19 cellular contexts compared by ENCODE assay signal in the genomic region with DNA sequence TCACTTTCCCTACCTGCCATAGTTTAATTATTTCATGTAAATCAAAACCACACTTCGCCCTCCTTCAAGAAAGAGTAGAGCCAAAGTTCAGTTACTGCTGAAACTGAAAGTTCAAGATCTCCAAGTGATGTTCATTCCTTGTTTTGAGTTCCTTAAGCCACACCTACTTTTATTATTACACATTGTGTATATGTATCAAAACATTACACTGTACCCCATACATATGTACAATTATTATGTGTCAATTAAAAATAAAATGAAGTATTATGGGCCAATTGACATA.
DNase-seq lines count a peak whose midpoint lies in the region; TF ChIP-seq lines count a peak whose summit lies in the region.
"Had no signal": no experiment of that assay in that cellular context is flagged by ENCODE, and none has a peak within 500 bp of the region (broad histone marks: within the 10 kb centered on the region; RNA-seq: fewer than 3 reads in every experiment).

No MANE protein-coding gene starts in this region.

- POLR2A ChIA-PET in A673 (lab: Charles Lee; ENCODE audit: low non-redundant PET): no interaction called here

- no peaks in the 10 kb centered on the region for H3K79me2 ChIP-seq in ACC112 (ENCODE audit: control insufficient read depth, insufficient read depth, low read length, unreplicated experiment)

- no peak for DNase-seq in A673 (ENCODE audit: low spot score)
- peak; percentile 2 for DNase-seq in LoVo (ENCODE audit: low spot score)
- DNase-seq in adipocyte (ENCODE audit: low read depth): peak; percentile 4
- DNase-seq in posterior vena cava (ENCODE audit: low spot score): no peak
- DNase-seq in DMS114 treated with DMSO at 0.1 percent for 48 hours (lab: John Stamatoyannopoulos, UW; ENCODE audit: unreplicated experiment): no peak
- DNase-seq in activated CD4-positive, CD25-positive, alpha-beta regulatory T cell treated with anti-CD3 and anti-CD28 coated beads, Interleukin-2, amount 50 U/mL, for 72 hours: no peak
- DNase-seq: activated gamma-delta T cell treated with Interleukin-2 at 50 U/mL for 16 hours; activated T-cell treated with anti-CD3 and anti-CD28 coated beads, Interleukin-2, amount 50 U/mL, for 1 hour; adrenal gland; effector CD4-positive, alpha-beta T cell; left ventricle myocardium inferior; naive B cell; NCI-H1436 treated with DMSO at 0.1 percent for 48 hours; NCI-H510A; PC-3; stimulated activated naive CD4-positive, alpha-beta T cell; testis had no signal

- no peak for TF ChIP-seq CTCF in A673 (conservative IDR thresholded peaks at IDR 0.05; ENCODE audit: low read depth, low read length)

- H3K4me1 ChIP-seq in A673 (ENCODE audit: insufficient read depth, low read length, poor library complexity, severe bottlenecking) (peaks cover 9% of the 10 kb centered on the region), ACC112 (ENCODE audit: control insufficient read depth, insufficient read depth, low read length, unreplicated experiment) (no peaks in the 10 kb centered on the region), adipocyte (ENCODE audit: control insufficient read depth, insufficient read depth, low read length) (no peaks in the 10 kb centered on the region)
- H3K4me1 ChIP-seq: adrenal gland, HAP-1, left ventricle myocardium inferior, testis had no signal

- H3K9ac ChIP-seq in adipocyte (ENCODE audit: low read length): no peak overlapping the region

- intact Hi-C loops in A673 (cut with micrococcal nuclease; ENCODE audit: unreplicated experiment): no loop called here
- intact Hi-C loops in posterior vena cava (cut with DNase I): no loop called here

- H3K27me3 ChIP-seq in A673 (replicated peaks; ENCODE audit: insufficient read depth, low read depth, low read length, poor library complexity) (no peaks in the 10 kb centered on the region), ACC112 (ENCODE audit: insufficient read depth, low read length) (no peaks in the 10 kb centered on the region), adipocyte (replicated peaks; ENCODE audit: control insufficient read depth, insufficient read depth, low read length) (no peaks in the 10 kb centered on the region)
- H3K27me3 ChIP-seq: adrenal gland, testis had no signal

- BruUV-seq in A673 (replicated peaks; lab: Mats Ljungman, UMichigan): no TSS peak

- H3K27ac ChIP-seq in A673 (ENCODE audit: low read depth, low read length, poor library complexity, severe bottlenecking) (peak overlapping the region; percentile 73), ACC112 (ENCODE audit: low read depth, low read length) (peak overlapping the region; percentile 14; the same call in 1 of the 2 replicates)
- H3K27ac ChIP-seq: adrenal gland, left ventricle myocardium inferior, testis had no signal

- H3K36me3 ChIP-seq in A673 (ENCODE audit: insufficient read depth, low read length, poor library complexity, severe bottlenecking) (no peaks in the 10 kb centered on the region), ACC112 (ENCODE audit: insufficient read depth, low read length) (no peaks in the 10 kb centered on the region), adipocyte (ENCODE audit: control insufficient read depth, insufficient read depth, low read length, severe bottlenecking) (no peaks in the 10 kb centered on the region)
- H3K36me3 ChIP-seq: adrenal gland, HAP-1, left ventricle myocardium inferior had no signal

- peak overlapping the region; percentile 60 for H2AFZ ChIP-seq in ACC112 (ENCODE audit: low read length, unreplicated experiment)

- CTCF ChIA-PET in A673 (lab: Charles Lee): no interaction called here

- H3K9me3 ChIP-seq in A673 (ENCODE audit: low read depth, low read length, poor library complexity, severe bottlenecking) (no peaks in the 10 kb centered on the region), adipocyte (ENCODE audit: control insufficient read depth, low read length) (no peaks in the 10 kb centered on the region)
- H3K9me3 ChIP-seq: adrenal gland, HAP-1, left ventricle myocardium inferior, testis had no signal

- H3K4me3 ChIP-seq in A673 (ENCODE audit: low read depth, low read length, poor library complexity, severe bottlenecking) (no peak overlapping the region), ACC112 (ENCODE audit: low read depth, low read length) (peak overlapping the region; percentile 44; the same call in 1 of the 2 replicates), adipocyte (ENCODE audit: low read length) (no peak overlapping the region)
- H3K4me3 ChIP-seq: adrenal gland, HAP-1, left ventricle myocardium inferior, testis had no signal

Comparison
In these comparisons a context has a peak if more than half of its experiments do, and no peak if none do; other contexts are left out.
1. DNase-seq: peak in LoVo (single experiment) and adipocyte (single experiment); none in A673 (single experiment), posterior vena cava (single experiment), DMS114 treated with DMSO at 0.1 percent for 48 hours (single experiment) and activated CD4-positive, CD25-positive, alpha-beta regulatory T cell treated with anti-CD3 and anti-CD28 coated beads, Interleukin-2, amount 50 U/mL, for 72 hours (single experiment).